8 cellular contexts compared by ENCODE assay signal in genomic region chr14:74084277-74085046, GRCh38. TPM values are rescaled to one million over a fixed set of nuclear protein-coding genes. Genes with fewer than 3 reads are reported as not detected.
DNase-seq lines count a peak whose midpoint lies in the region; ATAC-seq and TF ChIP-seq lines count a peak whose summit lies in the region.

Gene ALDH6A1 (minus strand): TSS chr14:74084453. CDS start chr14:74084394, 59 bp downstream.
Gene LIN52 (plus strand): TSS chr14:74084956. CDS start chr14:74084975, 19 bp downstream.

- H4K20me1 ChIP-seq in DOHH2 (ENCODE audit: control insufficient read depth, insufficient read depth, low read depth, low read length) = no peaks in the 10 kb centered on the region

- no peaks in the 10 kb centered on the region for H3F3A ChIP-seq in DOHH2 (ENCODE audit: control insufficient read depth, insufficient read depth)

- TF ChIP-seq CTCF in DOHH2 (IDR thresholded peaks at IDR 0.05; ENCODE audit: low read depth, low read length, poor library complexity, severe bottlenecking) (peak; percentile 48), Peyer's patch (IDR thresholded peaks at IDR 0.05) (peak in 4 of 6 experiments; percentile 0 to 37 (median 16))

- H3K9me2 ChIP-seq in DOHH2 (replicated peaks; ENCODE audit: control insufficient read depth, low read length) = no peaks in the 10 kb centered on the region

- peak; percentile 89 to 97 for TF ChIP-seq POLR2A in Peyer's patch (IDR thresholded peaks at IDR 0.05)

- H3K27ac ChIP-seq in DOHH2 (ENCODE audit: low read depth, low read length) (peak within 1 kb of the TSS; percentile 17; the same call in 1 of the 2 replicates), KOPT-K1 (ENCODE audit: low read depth, low read length, poor library complexity, severe bottlenecking) (peak within 1 kb of the TSS; percentile 72), Peyer's patch (peak within 1 kb of the TSS; percentile 78 to 92 (median 84)), muscle layer of colon (ENCODE audit: low read depth, low read length) (peak within 1 kb of the TSS; percentile 78)

- no peaks in the 10 kb centered on the region for H3K36me3 ChIP-seq in DOHH2 (ENCODE audit: control insufficient read depth, low read length)
- no peaks in the 10 kb centered on the region for H3K36me3 ChIP-seq in KOPT-K1 (ENCODE audit: insufficient read depth, low read length)
- H3K36me3 ChIP-seq in Peyer's patch = no peaks in the 10 kb centered on the region
- no peaks in the 10 kb centered on the region for H3K36me3 ChIP-seq in muscle layer of colon (ENCODE audit: insufficient read depth, low read length)

- peak; percentile 93 for ATAC-seq in GM21786 (IDR thresholded peaks at IDR 0.05; ENCODE audit: unreplicated experiment)
- ATAC-seq in esophagus mucosa = peak; percentile 98

- peak; percentile 100 for DNase-seq in Peyer's patch
- DNase-seq in activated T-cell treated with anti-CD3 and anti-CD28 coated beads, Interleukin-2, amount 50 U/mL, for 48 hours = peak; percentile 100
- peak; percentile 100 for DNase-seq in stimulated activated CD8-positive, alpha-beta memory T cell treated with anti-CD3 and anti-CD28 coated beads, Interleukin-7, amount 100 ng/mL, for 24 hours (ENCODE audit: low read depth)

- H3K27me3 ChIP-seq in DOHH2 (ENCODE audit: control insufficient read depth, low read length) (no peaks in the 10 kb centered on the region), Peyer's patch (no peaks in the 10 kb centered on the region), muscle layer of colon (ENCODE audit: control insufficient read depth in 1 of 2, insufficient read depth in 2 of 2, low read length in 2 of 2) (no peaks in the 10 kb centered on the region)

- H3K9me3 ChIP-seq in DOHH2 (ENCODE audit: control insufficient read depth, insufficient read depth, low read length) = no peaks in the 10 kb centered on the region
- no peaks in the 10 kb centered on the region for H3K9me3 ChIP-seq in KOPT-K1 (ENCODE audit: insufficient read depth, low read length, poor library complexity, severe bottlenecking)
- no peaks in the 10 kb centered on the region for H3K9me3 ChIP-seq in Peyer's patch
- no peaks in the 10 kb centered on the region for H3K9me3 ChIP-seq in muscle layer of colon (ENCODE audit: low read length)

- H3K4me3 ChIP-seq in DOHH2 (ENCODE audit: low read length) (peak within 1 kb of the TSS; percentile 92), Peyer's patch (peak within 1 kb of the TSS; percentile 66 to 95 (median 82)), muscle layer of colon (ENCODE audit: low read depth in 1 of 2, low read length in 2 of 2) (peak within 1 kb of the TSS; percentile 72 to 85)

- H3K4me1 ChIP-seq in DOHH2 (ENCODE audit: control insufficient read depth, low read length) (peaks cover 20% of the 10 kb centered on the region), Peyer's patch (peaks cover 0 to 28% (median 4%) of the 10 kb centered on the region in 4 donors), muscle layer of colon (ENCODE audit: insufficient read depth, low read length) (peaks cover 16% of the 10 kb centered on the region)

- peak within 1 kb of the TSS; percentile 97 for H3K4me2 ChIP-seq in DOHH2 (ENCODE audit: low read length)

- H3K79me2 ChIP-seq in DOHH2 (ENCODE audit: control insufficient read depth, low read length) = peaks cover 26% of the 10 kb centered on the region

- peak within 1 kb of the TSS; percentile 74 for H3K9ac ChIP-seq in muscle layer of colon (ENCODE audit: low read length)

RNA-seq across cellular contexts. Expression of gene ALDH6A1, which starts in this region (rescaled TPM):
- total RNA-seq in Peyer's patch (10 to 100 TPM in 3 of 4 donors, 1 to 10 TPM in 1; 9.1 to 67.8 (median 50.4) TPM), esophagus mucosa (17.0 TPM)

RNA-seq across cellular contexts. Expression of gene LIN52, which starts in this region (rescaled TPM):
- 10 to 100 TPM in 3 of 4 donors, 1 to 10 TPM in 1; 9.2 to 24.2 (median 14.8) TPM for total RNA-seq in Peyer's patch
- 3.5 TPM for total RNA-seq in esophagus mucosa

Comparison
In these comparisons a context has a peak if more than half of its experiments do, and no peak if none do; other contexts are left out.
1. Peak in every context shown above with its lines: DNase-seq, ATAC-seq, H3K4me3 ChIP-seq and H3K27ac ChIP-seq.
2. H3K27ac ChIP-seq: peak in every context shown above with its lines; median percentile 84 in Peyer's patch; 78 in muscle layer of colon; 72 in KOPT-K1; 17 in DOHH2.